Comparison of ENCODE assay signal across 8 cellular contexts in the genomic region with DNA sequence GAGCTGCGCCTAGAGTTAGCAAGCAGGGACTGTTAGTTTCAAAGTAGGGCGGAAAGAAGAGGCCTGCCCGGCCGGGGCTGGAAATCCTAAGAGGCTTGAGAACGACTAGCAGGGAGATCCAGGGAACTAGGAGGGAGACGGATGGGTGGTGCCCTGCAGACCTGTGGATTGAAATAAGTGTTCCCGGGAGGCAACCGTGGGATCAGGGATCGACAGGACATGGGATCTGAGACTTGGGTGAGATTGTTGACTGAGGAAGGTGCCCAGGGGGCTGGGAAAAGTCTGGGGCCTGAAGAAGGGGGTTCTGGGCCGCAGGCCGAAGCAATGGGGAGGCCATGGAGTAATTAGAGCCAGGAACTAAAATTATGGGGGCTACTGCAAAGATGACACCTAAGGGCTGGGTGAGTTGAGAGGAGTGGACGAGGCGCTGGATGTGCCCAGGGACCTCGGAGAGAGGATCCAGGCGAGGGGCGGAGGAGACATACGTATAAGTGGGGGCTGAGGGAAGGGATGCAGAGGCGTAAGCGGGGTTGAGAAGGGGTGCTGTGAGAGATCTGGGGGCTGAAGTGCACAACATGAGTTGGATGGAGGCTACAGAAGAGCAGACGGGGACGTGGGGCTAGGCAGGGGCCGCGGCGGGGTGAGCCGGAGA. TPM values are rescaled to one million over a fixed set of nuclear protein-coding genes. Genes with fewer than 3 reads are reported as not detected.
A peak's percentile ranks its signal among the peaks of the same experiment; 100 is the strongest.
DNase-seq lines count a peak whose midpoint lies in the region; ATAC-seq, FAIRE-seq and TF ChIP-seq lines count a peak whose summit lies in the region.

No MANE protein-coding gene starts in this region.

- POLR2A ChIA-PET in AG04450 (lab: Yijun Ruan, JAX): no interaction called here

- TF ChIP-seq CTCF in AG04450 (IDR thresholded peaks at IDR 0.05; ENCODE audit: low read depth, low read length): no peak
- TF ChIP-seq CTCF in GM12864 (IDR thresholded peaks at IDR 0.05; ENCODE audit: low read depth, low read length, missing control alignments): no peak
- TF ChIP-seq CTCF in adrenal gland (IDR thresholded peaks at IDR 0.05): no peak

- intact Hi-C loops in adrenal gland (cut with DNase I): no loop called here

- DNase-seq in AG04450 (ENCODE audit: low read depth, low spot score) (no peak), GM12864 (ENCODE audit: low read depth) (no peak), HTR-8/SVneo (ENCODE audit: insufficient read length, low spot score) (peak; percentile 29), adrenal gland (peak in 5 of 7 donors; percentile 35 to 67 (median 45)), small intestine (peak; percentile 37)

- FAIRE-seq in HTR-8/SVneo (lab: Jason Lieb, UNC) (no peak), small intestine (lab: Jason Lieb, UNC) (no peak)

- H3K9me3 ChIP-seq in AG04450 (ENCODE audit: control insufficient read depth, insufficient read depth, low read length) (no peaks in the 10 kb centered on the region; the same call in 1 of the 2 replicates), adrenal gland (replicated peaks in 1 of 3) (no peaks in the 10 kb centered on the region), small intestine (ENCODE audit: control insufficient read depth, low read depth) (no peaks in the 10 kb centered on the region)

- CTCF ChIA-PET in AG04450 (lab: Charles Lee): interaction anchor here (1.2 to 1.6 kb wide), 2 partner anchors 180 to 482 kb away, joined by 4 to 6 read pairs; no protein-coding TSS in a partner anchor

- ATAC-seq in GM21390 (IDR thresholded peaks at IDR 0.05; ENCODE audit: unreplicated experiment) (no peak), HG02970 (IDR thresholded peaks at IDR 0.05; ENCODE audit: low FRiP score, unreplicated experiment) (no peak)

- peak overlapping the region; percentile 95 for H3K4me3 ChIP-seq in AG04450 (ENCODE audit: low read depth, low read length)
- H3K4me3 ChIP-seq in GM12864 (ENCODE audit: low read depth, low read length): peak overlapping the region; percentile 97
- peak overlapping the region; percentile 75 to 92 (median 84) for H3K4me3 ChIP-seq in adrenal gland
- H3K4me3 ChIP-seq in iPS-11a (ENCODE audit: low read depth, low read length): peak overlapping the region; percentile 99
- H3K4me3 ChIP-seq in small intestine (ENCODE audit: low read depth in 1 of 2, low read length in 2 of 2): peak overlapping the region; percentile 62 to 75

- WGBS in adrenal gland, 4 donors: 1 to 3% (median 1%) methylated on average over 20 to 25 of the region's 25 CpGs
- 1 to 5% (median 4%) methylated on average over 25 of the region's 25 CpGs for WGBS in small intestine, 3 donors

- peaks cover 15 to 40% of the 10 kb centered on the region in 2 donors for H3K4me1 ChIP-seq in adrenal gland (replicated peaks in 1 of 2)
- peaks cover 0 to 2% of the 10 kb centered on the region in 2 donors for H3K4me1 ChIP-seq in small intestine (ENCODE audit: control insufficient read depth in 2 of 2, insufficient read depth in 1 of 2, low read depth in 1 of 2, low read length in 1 of 2)

- no peak for TF ChIP-seq POLR2A in adrenal gland (IDR thresholded peaks at IDR 0.05)

- H3K27me3 ChIP-seq in AG04450 (ENCODE audit: control insufficient read depth, insufficient read depth, low read length): no peaks in the 10 kb centered on the region
- H3K27me3 ChIP-seq in adrenal gland: no peaks in the 10 kb centered on the region
- H3K27me3 ChIP-seq in small intestine (ENCODE audit: control insufficient read depth in 2 of 2, insufficient read depth in 2 of 2, low read length in 2 of 2): no peaks in the 10 kb centered on the region

- H3K36me3 ChIP-seq in adrenal gland (replicated peaks in 1 of 2): no peaks in the 10 kb centered on the region
- H3K36me3 ChIP-seq in small intestine (ENCODE audit: control insufficient read depth in 2 of 2, insufficient read depth in 2 of 2, low read length in 2 of 2): no peaks in the 10 kb centered on the region

- H3K27ac ChIP-seq in AG04450 (ENCODE audit: low read depth, low read length): peak overlapping the region; percentile 62
- peak overlapping the region; percentile 54 to 87 (median 75) for H3K27ac ChIP-seq in adrenal gland
- H3K27ac ChIP-seq in small intestine (ENCODE audit: low read depth in 1 of 2, low read length in 1 of 2): peak overlapping the region; percentile 7 to 76

RNA-seq across cellular contexts. Expression of gene LTA4H, which starts 0.6 kb away (rescaled TPM):
- 77.2 and 93.6 TPM in 2 replicates for polyA plus RNA-seq in AG04450 (2011; rRNA removed)
- polyA minus RNA-seq in AG04450 (2011; rRNA and poly(A)+ RNA removed): 31.4 and 45.6 TPM in 2 replicates
- 100 to 1,000 TPM in 5 of 8 donors, 10 to 100 TPM in 3; 73.0 to 164 (median 110) TPM for total RNA-seq in adrenal gland
- 10 to 100 TPM; 61.8 to 89.8 (median 81.0) TPM for polyA plus RNA-seq in adrenal gland
- 10 to 100 TPM; 74.6 to 89.0 (median 83.8) TPM for polyA plus RNA-seq in small intestine

RNA-seq across cellular contexts. Expression of gene HAL, which starts 38.6 kb away (rescaled TPM):
- polyA plus RNA-seq in AG04450 (2011; rRNA removed) (0.02 and 0.06 TPM in 2 replicates), adrenal gland (under 1 TPM; 0.13 to 0.24 (median 0.16) TPM), small intestine (1 to 10 TPM in 2 of 3 donors, under 1 TPM in 1; 0.31 to 1.1 (median 1.1) TPM)
- 0.17 TPM in 1 of 2 replicates, not detected in the other for polyA minus RNA-seq in AG04450 (2011; rRNA and poly(A)+ RNA removed)
- total RNA-seq in adrenal gland: under 1 TPM in 4 of 8 donors, not detected in 4; 0.14 to 0.40 (median 0.21) TPM

Comparison
In these comparisons a context has a peak if more than half of its experiments do, and no peak if none do; other contexts are left out.
1. DNase-seq: peak in HTR-8/SVneo (single experiment), adrenal gland (5 of 7) and small intestine (single experiment); none in AG04450 (single experiment) and GM12864 (single experiment).
2. Peak in every context shown above with its lines, with median percentiles within 50 percentile points of each other: H3K27ac ChIP-seq and H3K4me3 ChIP-seq.